In the genomic region with DNA sequence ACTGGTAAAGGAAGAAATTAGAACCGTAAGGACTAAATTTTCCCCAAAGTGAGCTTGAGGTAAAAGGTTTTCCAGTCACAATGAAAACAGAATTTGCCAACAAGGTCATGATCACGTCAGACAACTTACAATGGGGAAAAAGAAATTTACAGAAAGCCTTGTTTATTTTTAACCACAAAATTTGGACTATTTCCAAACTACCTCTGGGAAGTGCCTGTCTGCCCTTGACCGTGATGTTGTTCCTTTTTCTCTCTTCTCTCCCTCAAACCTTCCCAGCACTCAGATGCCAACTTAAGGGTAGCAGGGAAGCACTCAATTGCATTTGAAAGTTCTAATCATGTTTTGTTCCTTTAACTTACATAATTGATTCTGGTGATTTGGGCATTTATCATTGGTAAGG, we compare ENCODE assay signal across 20 cellular contexts. TPM values are rescaled to one million over a fixed set of nuclear protein-coding genes. Genes with fewer than 3 reads are reported as not detected.
DNase-seq lines count a peak whose midpoint lies in the region; ATAC-seq and TF ChIP-seq lines count a peak whose summit lies in the region.
"Had no signal": no experiment of that assay in that cellular context is flagged by ENCODE, and none has a peak within 500 bp of the region (broad histone marks: within the 10 kb centered on the region; RNA-seq: fewer than 3 reads in every experiment).

No MANE protein-coding gene starts in this region.

- 16 to 19% methylated on average over 3 of the region's 3 CpGs for WGBS in body of pancreas, 2 donors

- TF ChIP-seq POLR2A in body of pancreas (IDR thresholded peaks at IDR 0.05) = no peak

- H3K9ac ChIP-seq in subcutaneous abdominal adipose tissue (ENCODE audit: low read length in 5 of 5) = no peak overlapping the region

- H3K4me3 ChIP-seq in body of pancreas (no peak overlapping the region), subcutaneous abdominal adipose tissue (ENCODE audit: low read depth in 1 of 5, low read length in 5 of 5) (no peak overlapping the region)

- TF ChIP-seq CTCF in body of pancreas (IDR thresholded peaks at IDR 0.05) = no peak

- H3K4me1 ChIP-seq in body of pancreas (peaks cover 22% of the 10 kb centered on the region), subcutaneous abdominal adipose tissue (ENCODE audit: control insufficient read depth in 5 of 5, insufficient read depth in 5 of 5, low read length in 5 of 5) (peaks cover 0 to 20% (median 0%) of the 10 kb centered on the region in 5 donors)

- H3K27me3 ChIP-seq in body of pancreas = no peaks in the 10 kb centered on the region
- no peaks in the 10 kb centered on the region for H3K27me3 ChIP-seq in subcutaneous abdominal adipose tissue (ENCODE audit: control insufficient read depth in 5 of 5, insufficient read depth in 4 of 5, low read length in 5 of 5)

- no peaks in the 10 kb centered on the region for H3K36me3 ChIP-seq in body of pancreas (replicated peaks in 1 of 2; ENCODE audit: insufficient read depth in 1 of 2, low read depth in 2 of 2)
- no peaks in the 10 kb centered on the region for H3K36me3 ChIP-seq in subcutaneous abdominal adipose tissue (ENCODE audit: control insufficient read depth in 5 of 5, insufficient read depth in 5 of 5, low read length in 5 of 5)

- DNase-seq in NCI-H1105 treated with DMSO at 0.1 percent for 48 hours (lab: John Stamatoyannopoulos, UW) (peak; percentile 29), NCI-H1105 (lab: John Stamatoyannopoulos, UW) (no peak), body of pancreas (no peak), left lobe of liver (ENCODE audit: low spot score) (no peak), NCI-H1417 treated with DMSO at 0.1 percent for 48 hours (lab: John Stamatoyannopoulos, UW) (no peak), cerebellum (ENCODE audit: low spot score) (no peak)
- DNase-seq: activated CD4-positive, CD25-positive, alpha-beta regulatory T cell treated with anti-CD3 and anti-CD28 coated beads, Interleukin-2, amount 50 U/mL, for 72 hours; activated CD8-positive, alpha-beta memory T cell treated with anti-CD3 and anti-CD28 coated beads, Interleukin-2, amount 50 U/mL, for 48 hours; activated naive CD4-positive, alpha-beta T cell treated with anti-CD3 and anti-CD28 coated beads for 36 hours; CD4-positive, alpha-beta memory T cell; foreskin melanocyte; NCI-H146; NCI-H526 treated with DMSO at 0.1 percent for 48 hours; stimulated activated CD4-positive, alpha-beta T cell treated with anti-CD3 and anti-CD28 coated beads, Interleukin-15, amount 100 ng/mL, for 24 hours had no signal

- peak overlapping the region in 3 of 4 donors; percentile 57 to 80 (median 63) for H3K27ac ChIP-seq in body of pancreas
- H3K27ac ChIP-seq in subcutaneous abdominal adipose tissue (ENCODE audit: low read depth, low read length) = peak overlapping the region; percentile 27

- no peaks in the 10 kb centered on the region for H3K9me3 ChIP-seq in body of pancreas
- no peaks in the 10 kb centered on the region for H3K9me3 ChIP-seq in subcutaneous abdominal adipose tissue (ENCODE audit: control insufficient read depth in 5 of 5, low read length in 5 of 5)

- ATAC-seq in body of pancreas (peak; percentile 53), left lobe of liver (peak; percentile 44), HG02938 (IDR thresholded peaks at IDR 0.05; ENCODE audit: unreplicated experiment) (no peak)

- intact Hi-C loops in body of pancreas (cut with DNase I) = no loop called here

RNA-seq across cellular contexts. Expression of gene MEPE, which starts 32.5 kb away (rescaled TPM):
- total RNA-seq in body of pancreas = not detected
- total RNA-seq in left lobe of liver = not detected
- not detected for total RNA-seq in cerebellum
- total RNA-seq: A172; activated naive CD4-positive, alpha-beta T cell treated with anti-CD3 and anti-CD28 coated beads for 36 hours; bronchial epithelial cell; CD4-positive, alpha-beta memory T cell; posterior vena cava; T-helper 1 cell treated with Interleukin-12 subunit alpha and Interleukin-12 subunit beta and Interleukin-4 antibody, amounts not matched to agents 30 ng/mL and 1 ng/mL, for 36 hours had no signal
